25 cellular contexts compared by ENCODE assay signal in genomic region chr18:6557470-6558245, GRCh38.
DNase-seq lines count a peak whose midpoint lies in the region; ATAC-seq and TF ChIP-seq lines count a peak whose summit lies in the region.
"Had no signal": no experiment of that assay in that cellular context is flagged by ENCODE, and none has a peak within 500 bp of the region (broad histone marks: within the 10 kb centered on the region; RNA-seq: fewer than 3 reads in every experiment).

No MANE protein-coding gene starts in this region.

- TF ChIP-seq EP300 in tibial nerve (IDR thresholded peaks at IDR 0.05): no peak

- H3K27ac ChIP-seq in tibial nerve: peak overlapping the region in 1 of 4 donors; percentile 32
- H3K27ac ChIP-seq: foreskin keratinocyte, neutrophil, sigmoid colon, thoracic aorta had no signal

- no peak for TF ChIP-seq CTCF in tibial nerve (IDR thresholded peaks at IDR 0.05)

- H3K27me3 ChIP-seq in tibial nerve: no peaks in the 10 kb centered on the region
- H3K27me3 ChIP-seq: MG63, sigmoid colon had no signal

- WGBS in tibial nerve, 2 donors: 67 to 71% methylated on average over 14 of the region's 14 CpGs

- no peak for ATAC-seq in GM21360 (IDR thresholded peaks at IDR 0.05; ENCODE audit: unreplicated experiment)
- ATAC-seq: activated CD4-positive, CD25-positive, alpha-beta regulatory T cell treated with anti-CD3 and anti-CD28 coated beads, Interleukin-2, amount 50 U/mL, for 24 hours; foreskin keratinocyte; HepG2 had no signal

- H3K4me1 ChIP-seq in tibial nerve: peaks cover 0 to 25% (median 5%) of the 10 kb centered on the region in 4 donors
- H3K4me1 ChIP-seq: foreskin keratinocyte, sigmoid colon had no signal

- no peak for TF ChIP-seq POLR2A in tibial nerve (IDR thresholded peaks at IDR 0.05)

- no peaks in the 10 kb centered on the region for H3K36me3 ChIP-seq in tibial nerve
- H3K36me3 ChIP-seq: MG63, neutrophil, sigmoid colon, thoracic aorta had no signal

- H3K9me3 ChIP-seq in tibial nerve: no peaks in the 10 kb centered on the region
- H3K9me3 ChIP-seq: MG63, neutrophil, sigmoid colon, thoracic aorta had no signal

- in situ Hi-C loops in ACHN (cut with HindIII; ENCODE audit: low pct_ligation_motif_present, low pct_unique_long_range_greater_than_20kb, low sequenced_read_pairs): no loop called here

- DNase-seq in NCI-H510A treated with DMSO at 0.1 percent for 48 hours (lab: John Stamatoyannopoulos, UW) (peak; percentile 8), NCI-H510A (lab: John Stamatoyannopoulos, UW) (no peak), brain pericyte (ENCODE audit: low read depth, low spot score) (peak; percentile 24), islet precursor cell (peak; percentile 92), tibial nerve (ENCODE audit: low spot score in 2 of 2) (peak; percentile 29 to 37), ACHN (no peak)
- DNase-seq in effector CD4-positive, alpha-beta T cell: no peak
- DNase-seq: 8988T; activated gamma-delta T cell treated with Interleukin-2 at 50 U/mL for 16 hours; CD4-positive, CD25-positive, alpha-beta regulatory T cell; DND-41; foreskin keratinocyte; GOT3; mammary epithelial cell; MG63; NCI-H2081; sigmoid colon; stimulated activated CD4-positive, alpha-beta T cell treated with anti-CD3 and anti-CD28 coated beads, Interleukin-4, amount 100 ng/mL, for 1 hour; stimulated activated CD8-positive, alpha-beta memory T cell treated with anti-CD3 and anti-CD28 coated beads, Interleukin-4, amount 100 ng/mL, for 48 hours had no signal

- no peak overlapping the region for H3K4me3 ChIP-seq in tibial nerve
- H3K4me3 ChIP-seq: dorsolateral prefrontal cortex, MG63, sigmoid colon, thoracic aorta had no signal

Comparison
In these comparisons a context has a peak if more than half of its experiments do, and no peak if none do; other contexts are left out.
1. DNase-seq: peak in NCI-H510A treated with DMSO at 0.1 percent for 48 hours (single experiment), brain pericyte (single experiment), islet precursor cell (single experiment) and tibial nerve (2 of 2); none in NCI-H510A (single experiment), ACHN (single experiment) and effector CD4-positive, alpha-beta T cell (single experiment).